Comparison of ENCODE assay signal across 9 cellular contexts in genomic region chr1:230424440-230425251, GRCh38. TPM values are rescaled to one million over a fixed set of nuclear protein-coding genes. Genes with fewer than 3 reads are reported as not detected.
A peak's percentile ranks its signal among the peaks of the same experiment; 100 is the strongest.
DNase-seq lines count a peak whose midpoint lies in the region; ATAC-seq and TF ChIP-seq lines count a peak whose summit lies in the region.
"Had no signal": no experiment of that assay in that cellular context is flagged by ENCODE, and none has a peak within 500 bp of the region (broad histone marks: within the 10 kb centered on the region; RNA-seq: fewer than 3 reads in every experiment).

No MANE protein-coding gene starts in this region.

- peaks cover 0 to 30% (median 3%) of the 10 kb centered on the region in 3 donors for H3K27me3 ChIP-seq in psoas muscle (ENCODE audit: insufficient read depth in 3 of 3, low read length in 2 of 3)
- peaks cover 0 to 34% of the 10 kb centered on the region in 2 donors for H3K27me3 ChIP-seq in Peyer's patch

- H3K27ac ChIP-seq in psoas muscle (no peak overlapping the region), Peyer's patch (no peak overlapping the region)
- H3K27ac ChIP-seq: 22Rv1 had no signal

- intact Hi-C loops in psoas muscle (cut with DNase I) = no loop called here

- WGBS in psoas muscle, 3 donors = 17 to 31% (median 21%) methylated on average over 30 of the region's 30 CpGs

- H3K27ac Mint-ChIP-seq in endothelial cell (ENCODE audit: unreplicated experiment) = no peak overlapping the region

- H3K4me1 Mint-ChIP-seq in endothelial cell (ENCODE audit: unreplicated experiment) = peaks cover 34% of the 10 kb centered on the region

- ATAC-seq in psoas muscle (no peak), HG02759 (IDR thresholded peaks at IDR 0.05; ENCODE audit: unreplicated experiment) (no peak)

- no peak for TF ChIP-seq POLR2A in Peyer's patch (IDR thresholded peaks at IDR 0.05)

- no peaks in the 10 kb centered on the region for H3K36me3 ChIP-seq in psoas muscle (ENCODE audit: insufficient read depth in 1 of 2, low read depth in 1 of 2)
- H3K36me3 ChIP-seq in Peyer's patch = no peaks in the 10 kb centered on the region

- peak overlapping the region; percentile 86 for H3K4me3 Mint-ChIP-seq in endothelial cell (ENCODE audit: unreplicated experiment)

- H3K4me3 ChIP-seq in psoas muscle = peak overlapping the region; percentile 59
- H3K4me3 ChIP-seq in Peyer's patch = peak overlapping the region in 2 of 4 donors; percentile 45 to 75

- H3K9me3 ChIP-seq in psoas muscle (no peaks in the 10 kb centered on the region), Peyer's patch (no peaks in the 10 kb centered on the region)

- H3K27me3 Mint-ChIP-seq in endothelial cell (ENCODE audit: unreplicated experiment) = peaks cover 16% of the 10 kb centered on the region

- H3K9me3 Mint-ChIP-seq in endothelial cell (ENCODE audit: unreplicated experiment) = no peaks in the 10 kb centered on the region

- no peak for TF ChIP-seq CTCF in endothelial cell (IDR thresholded peaks at IDR 0.05; ENCODE audit: unreplicated experiment)
- TF ChIP-seq CTCF in psoas muscle (IDR thresholded peaks at IDR 0.05) = no peak
- TF ChIP-seq CTCF in Peyer's patch (IDR thresholded peaks at IDR 0.05) = no peak

- peak; percentile 48 for DNase-seq in DMS 273 (lab: John Stamatoyannopoulos, UW; ENCODE audit: unreplicated experiment)
- DNase-seq in DMS 273 treated with DMSO at 0.1 percent for 48 hours (lab: John Stamatoyannopoulos, UW) = no peak
- DNase-seq in NCI-H69 (lab: John Stamatoyannopoulos, UW) = peak; percentile 70
- DNase-seq in endothelial cell (ENCODE audit: low spot score) = peak; percentile 39
- no peak for DNase-seq in psoas muscle
- no peak for DNase-seq in Peyer's patch
- DNase-seq in Ammon's horn (ENCODE audit: low spot score) = no peak

- H3K4me1 ChIP-seq in psoas muscle = peaks cover 4% of the 10 kb centered on the region
- peaks cover 0 to 12% (median 6%) of the 10 kb centered on the region in 4 donors for H3K4me1 ChIP-seq in Peyer's patch

- H3K36me3 Mint-ChIP-seq in endothelial cell (ENCODE audit: low read depth, unreplicated experiment) = peaks cover 6% of the 10 kb centered on the region

RNA-seq across cellular contexts. Expression of gene PGBD5, which starts 1.5 kb away (rescaled TPM):
- 2.0 TPM for total RNA-seq in endothelial cell (ENCODE audit: unreplicated experiment)
- total RNA-seq in psoas muscle = 1 to 10 TPM; 2.8 to 9.8 (median 5.8) TPM
- polyA plus RNA-seq in psoas muscle = 1 to 10 TPM; 2.1 to 6.3 (median 2.6) TPM
- 1 to 10 TPM in 1 of 4 donors, under 1 TPM in 3; under 0.01 to 4.1 (median 0.21) TPM for total RNA-seq in Peyer's patch

Comparison
In these comparisons a context has a peak if more than half of its experiments do, and no peak if none do; other contexts are left out.
1. DNase-seq: peak in DMS 273 (single experiment), NCI-H69 (single experiment) and endothelial cell (single experiment); none in DMS 273 treated with DMSO at 0.1 percent for 48 hours (single experiment), psoas muscle (0 of 2), Peyer's patch (0 of 3) and Ammon's horn (single experiment).